In the genomic region with DNA sequence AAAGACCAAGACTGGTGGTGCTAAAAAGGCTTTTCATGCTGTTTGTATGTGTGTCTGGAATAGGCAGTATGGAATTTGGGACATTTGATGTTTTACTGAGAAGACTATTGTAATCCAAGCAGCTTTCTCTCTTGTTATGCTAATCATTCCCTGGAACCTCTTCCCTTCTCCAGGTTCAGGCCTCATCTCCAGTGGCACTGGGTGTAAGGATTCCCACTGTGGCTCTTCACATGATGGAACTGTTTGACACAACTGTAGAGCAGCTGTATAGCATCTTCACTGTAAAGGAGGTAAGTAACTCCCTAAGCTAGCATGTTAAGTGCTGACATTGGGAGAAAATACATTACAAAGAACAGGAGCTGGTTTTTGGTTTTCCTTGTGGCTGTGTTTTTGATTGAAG, we compare ENCODE assay signal across 2 cellular contexts.
TF ChIP-seq lines count a peak whose summit lies in the region.

No MANE protein-coding gene starts in this region.

TF ChIP-seq in GM23338, 12 proteins besides CTCF, POLR2A, EP300 and RAD21:
- TF ChIP-seq POLR2AphosphoS5 (IDR thresholded peaks at IDR 0.05; ENCODE audit: low read depth) (peak; percentile 23; the same call in 1 of the 2 replicates), NANOG (IDR thresholded peaks at IDR 0.05; ENCODE audit: borderline replicate concordance) (no peak)
- TF ChIP-seq, protein P1, sequence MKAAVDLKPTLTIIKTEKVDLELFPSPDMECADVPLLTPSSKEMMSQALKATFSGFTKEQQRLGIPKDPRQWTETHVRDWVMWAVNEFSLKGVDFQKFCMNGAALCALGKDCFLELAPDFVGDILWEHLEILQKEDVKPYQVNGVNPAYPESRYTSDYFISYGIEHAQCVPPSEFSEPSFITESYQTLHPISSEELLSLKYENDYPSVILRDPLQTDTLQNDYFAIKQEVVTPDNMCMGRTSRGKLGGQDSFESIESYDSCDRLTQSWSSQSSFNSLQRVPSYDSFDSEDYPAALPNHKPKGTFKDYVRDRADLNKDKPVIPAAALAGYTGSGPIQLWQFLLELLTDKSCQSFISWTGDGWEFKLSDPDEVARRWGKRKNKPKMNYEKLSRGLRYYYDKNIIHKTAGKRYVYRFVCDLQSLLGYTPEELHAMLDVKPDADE (IDR thresholded peaks at IDR 0.05): no peak

TF ChIP-seq in GM12878, 131 proteins besides CTCF, POLR2A, EP300 and RAD21:
- TF ChIP-seq TBL1XR1 (IDR thresholded peaks at IDR 0.05; ENCODE audit: low read depth, low read length): no peak
- no peak for TF ChIP-seq STAT3 (IDR thresholded peaks at IDR 0.05; ENCODE audit: low read depth, low read length)
- TF ChIP-seq, protein P2, sequence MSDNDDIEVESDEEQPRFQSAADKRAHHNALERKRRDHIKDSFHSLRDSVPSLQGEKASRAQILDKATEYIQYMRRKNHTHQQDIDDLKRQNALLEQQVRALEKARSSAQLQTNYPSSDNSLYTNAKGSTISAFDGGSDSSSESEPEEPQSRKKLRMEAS (IDR thresholded peaks at IDR 0.05; ENCODE audit: low read depth, low read length): no peak
- TF ChIP-seq, protein P3, sequence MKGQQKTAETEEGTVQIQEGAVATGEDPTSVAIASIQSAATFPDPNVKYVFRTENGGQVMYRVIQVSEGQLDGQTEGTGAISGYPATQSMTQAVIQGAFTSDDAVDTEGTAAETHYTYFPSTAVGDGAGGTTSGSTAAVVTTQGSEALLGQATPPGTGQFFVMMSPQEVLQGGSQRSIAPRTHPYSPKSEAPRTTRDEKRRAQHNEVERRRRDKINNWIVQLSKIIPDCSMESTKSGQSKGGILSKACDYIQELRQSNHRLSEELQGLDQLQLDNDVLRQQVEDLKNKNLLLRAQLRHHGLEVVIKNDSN (IDR thresholded peaks at IDR 0.05; ENCODE audit: borderline replicate concordance, extremely low read length, insufficient read depth, low read depth, low read length): no peak
- TF ChIP-seq MTA3 (IDR thresholded peaks at IDR 0.05; ENCODE audit: borderline replicate concordance, low read length): no peak
- no peak for TF ChIP-seq CBFB (IDR thresholded peaks at IDR 0.05; ENCODE audit: low read depth)
- no peak for TF ChIP-seq TCF12 (IDR thresholded peaks at IDR 0.05; ENCODE audit: low read depth, low read length)
- no peak for TF ChIP-seq CHD4 (IDR thresholded peaks at IDR 0.05)
- TF ChIP-seq EZH2 (IDR thresholded peaks at IDR 0.05; ENCODE audit: borderline replicate concordance, control insufficient read depth, low read depth, low read length): no peak
- TF ChIP-seq ZNF384 (IDR thresholded peaks at IDR 0.05; ENCODE audit: borderline replicate concordance, low read depth, low read length): no peak
- TF ChIP-seq, protein P4, sequence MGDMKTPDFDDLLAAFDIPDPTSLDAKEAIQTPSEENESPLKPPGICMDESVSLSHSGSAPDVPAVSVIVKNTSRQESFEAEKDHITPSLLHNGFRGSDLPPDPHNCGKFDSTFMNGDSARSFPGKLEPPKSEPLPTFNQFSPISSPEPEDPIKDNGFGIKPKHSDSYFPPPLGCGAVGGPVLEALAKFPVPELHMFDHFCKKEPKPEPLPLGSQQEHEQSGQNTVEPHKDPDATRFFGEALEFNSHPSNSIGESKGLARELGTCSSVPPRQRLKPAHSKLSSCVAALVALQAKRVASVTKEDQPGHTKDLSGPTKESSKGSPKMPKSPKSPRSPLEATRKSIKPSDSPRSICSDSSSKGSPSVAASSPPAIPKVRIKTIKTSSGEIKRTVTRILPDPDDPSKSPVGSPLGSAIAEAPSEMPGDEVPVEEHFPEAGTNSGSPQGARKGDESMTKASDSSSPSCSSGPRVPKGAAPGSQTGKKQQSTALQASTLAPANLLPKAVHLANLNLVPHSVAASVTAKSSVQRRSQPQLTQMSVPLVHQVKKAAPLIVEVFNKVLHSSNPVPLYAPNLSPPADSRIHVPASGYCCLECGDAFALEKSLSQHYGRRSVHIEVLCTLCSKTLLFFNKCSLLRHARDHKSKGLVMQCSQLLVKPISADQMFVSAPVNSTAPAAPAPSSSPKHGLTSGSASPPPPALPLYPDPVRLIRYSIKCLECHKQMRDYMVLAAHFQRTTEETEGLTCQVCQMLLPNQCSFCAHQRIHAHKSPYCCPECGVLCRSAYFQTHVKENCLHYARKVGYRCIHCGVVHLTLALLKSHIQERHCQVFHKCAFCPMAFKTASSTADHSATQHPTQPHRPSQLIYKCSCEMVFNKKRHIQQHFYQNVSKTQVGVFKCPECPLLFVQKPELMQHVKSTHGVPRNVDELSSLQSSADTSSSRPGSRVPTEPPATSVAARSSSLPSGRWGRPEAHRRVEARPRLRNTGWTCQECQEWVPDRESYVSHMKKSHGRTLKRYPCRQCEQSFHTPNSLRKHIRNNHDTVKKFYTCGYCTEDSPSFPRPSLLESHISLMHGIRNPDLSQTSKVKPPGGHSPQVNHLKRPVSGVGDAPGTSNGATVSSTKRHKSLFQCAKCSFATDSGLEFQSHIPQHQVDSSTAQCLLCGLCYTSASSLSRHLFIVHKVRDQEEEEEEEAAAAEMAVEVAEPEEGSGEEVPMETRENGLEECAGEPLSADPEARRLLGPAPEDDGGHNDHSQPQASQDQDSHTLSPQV (IDR thresholded peaks at IDR 0.05): no peak
- TF ChIP-seq SRF (IDR thresholded peaks at IDR 0.05; ENCODE audit: low read depth in 2 of 2, low read length in 2 of 2): no peak
- no peak for TF ChIP-seq KDM1A (IDR thresholded peaks at IDR 0.05; ENCODE audit: borderline replicate concordance)
- TF ChIP-seq JUND (IDR thresholded peaks at IDR 0.05; ENCODE audit: low read depth, low read length): no peak
- no peak for TF ChIP-seq SMC3 (IDR thresholded peaks at IDR 0.05; ENCODE audit: borderline replicate concordance, low read length)
- no peak for TF ChIP-seq SP1 (IDR thresholded peaks at IDR 0.05; ENCODE audit: low read depth, low read length)
- TF ChIP-seq ATF7 (IDR thresholded peaks at IDR 0.05; ENCODE audit: low read depth): no peak
- no peak for TF ChIP-seq YBX1 (IDR thresholded peaks at IDR 0.05)
TF ChIP-seq in GM12878: peak in this region for 0.
